8 cellular contexts compared by ENCODE assay signal in the genomic region with DNA sequence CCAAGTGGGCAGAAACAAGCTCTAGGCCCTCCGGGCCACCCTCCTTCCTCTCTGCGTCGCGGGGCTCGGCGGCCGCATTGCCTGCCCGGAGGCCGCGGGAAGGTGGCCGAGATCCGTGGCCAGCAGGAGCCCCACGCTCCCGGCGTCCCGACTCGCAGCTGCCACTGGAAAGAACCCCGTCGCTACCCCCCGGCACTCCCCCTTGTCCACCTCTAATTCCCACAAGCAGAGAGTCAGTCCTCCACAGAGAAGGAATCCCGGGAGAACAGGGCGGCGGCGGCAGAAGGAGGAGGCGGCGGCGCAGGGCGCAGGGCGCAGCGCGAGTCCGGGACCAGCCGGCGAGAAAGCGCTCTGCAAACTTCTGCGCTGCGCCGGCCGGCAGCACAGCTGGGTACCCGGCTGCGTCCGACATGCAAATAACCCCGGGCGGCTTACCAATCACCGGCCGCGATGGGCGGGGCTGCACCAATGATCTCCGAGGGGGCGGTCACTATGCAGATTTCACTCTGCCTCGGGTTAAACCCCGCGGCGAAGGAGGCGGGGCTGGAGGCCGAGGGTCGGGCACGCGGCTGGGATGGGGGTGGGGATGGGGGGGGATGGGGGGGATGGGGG. TPM values are rescaled to one million over a fixed set of nuclear protein-coding genes. Genes with fewer than 3 reads are reported as not detected.
DNase-seq lines count a peak whose midpoint lies in the region; ATAC-seq and TF ChIP-seq lines count a peak whose summit lies in the region.

Gene ABTB2, minus strand, starts transcription at position 365 of the 612 bp plus-strand sequence.

- H3K4me2 ChIP-seq in PC-3 (ENCODE audit: low read length): peak within 1 kb of the TSS; percentile 96

- WGBS in esophagus squamous epithelium, 2 donors: 0% methylated on average over 4 to 7 of the region's 59 CpGs

- DNase-seq in DMS79 (lab: John Stamatoyannopoulos, UW): peak; percentile 93
- DNase-seq in Jurkat, Clone E6-1 (ENCODE audit: low read depth, low spot score): peak; percentile 96
- peak; percentile 97 for DNase-seq in PC-3
- DNase-seq in activated T-cell treated with anti-CD3 and anti-CD28 coated beads, Interleukin-2, amount 50 U/mL, for 24 hours: peak; percentile 97
- DNase-seq in esophagus squamous epithelium (lab: John Stamatoyannopoulos, UW): peak; percentile 83
- peak; percentile 96 for DNase-seq in naive B cell
- peak; percentile 93 to 98 for DNase-seq in stimulated activated effector memory CD8-positive, alpha-beta T cell treated with anti-CD3 and anti-CD28 coated beads, Interleukin-12 subunit alpha, Interleukin-12 subunit beta, amount 100 ng/mL, for 72 hours (ENCODE audit: low spot score in 2 of 2)

- no peaks in the 10 kb centered on the region for H3F3A ChIP-seq in PC-3 (ENCODE audit: low read length, unreplicated experiment)

- H3K27ac Mint-ChIP-seq in activated T-cell treated with anti-CD3 and anti-CD28 coated beads, Interleukin-2, amount 50 U/mL, for 24 hours: peak within 1 kb of the TSS; percentile 39
- H3K27ac Mint-ChIP-seq in naive B cell: peak within 1 kb of the TSS; percentile 39 to 97 (median 90)
- H3K27ac Mint-ChIP-seq in stimulated activated effector memory CD8-positive, alpha-beta T cell treated with anti-CD3 and anti-CD28 coated beads, Interleukin-12 subunit alpha, Interleukin-12 subunit beta, amount 100 ng/mL, for 72 hours: no peak within 1 kb of the TSS

- peaks cover 49% of the 10 kb centered on the region for H3K27me3 Mint-ChIP-seq in activated T-cell treated with anti-CD3 and anti-CD28 coated beads, Interleukin-2, amount 50 U/mL, for 24 hours
- peaks cover 53 to 70% (median 66%) of the 10 kb centered on the region in 3 donors for H3K27me3 Mint-ChIP-seq in naive B cell

- CTCF ChIA-PET in PC-3 (lab: Charles Lee): interaction anchor here (0.6 to 1.9 kb wide), 5 partner anchors 12 to 183 kb away, joined by 3 to 29 read pairs (median 5); no protein-coding TSS in a partner anchor

- H3K36me3 Mint-ChIP-seq in activated T-cell treated with anti-CD3 and anti-CD28 coated beads, Interleukin-2, amount 50 U/mL, for 24 hours (ENCODE audit: low read depth): no peaks in the 10 kb centered on the region
- peaks cover 0 to 4% of the 10 kb centered on the region in 2 donors for H3K36me3 Mint-ChIP-seq in naive B cell
- H3K36me3 Mint-ChIP-seq in stimulated activated effector memory CD8-positive, alpha-beta T cell treated with anti-CD3 and anti-CD28 coated beads, Interleukin-12 subunit alpha, Interleukin-12 subunit beta, amount 100 ng/mL, for 72 hours: peaks cover 4% of the 10 kb centered on the region

- no peaks in the 10 kb centered on the region for H3K9me3 Mint-ChIP-seq in activated T-cell treated with anti-CD3 and anti-CD28 coated beads, Interleukin-2, amount 50 U/mL, for 24 hours
- H3K9me3 Mint-ChIP-seq in naive B cell: no peaks in the 10 kb centered on the region
- no peaks in the 10 kb centered on the region for H3K9me3 Mint-ChIP-seq in stimulated activated effector memory CD8-positive, alpha-beta T cell treated with anti-CD3 and anti-CD28 coated beads, Interleukin-12 subunit alpha, Interleukin-12 subunit beta, amount 100 ng/mL, for 72 hours

- H3K9me2 ChIP-seq in PC-3 (replicated peaks; ENCODE audit: low read length): no peaks in the 10 kb centered on the region

- peak within 1 kb of the TSS; percentile 41 for H3K27ac ChIP-seq in PC-3 (ENCODE audit: low read length)
- peak within 1 kb of the TSS; percentile 51 to 85 (median 80) for H3K27ac ChIP-seq in esophagus squamous epithelium

- peak within 1 kb of the TSS; percentile 75 for H3K4me3 Mint-ChIP-seq in activated T-cell treated with anti-CD3 and anti-CD28 coated beads, Interleukin-2, amount 50 U/mL, for 24 hours
- H3K4me3 Mint-ChIP-seq in naive B cell: peak within 1 kb of the TSS; percentile 87 to 96 (median 90)
- peak within 1 kb of the TSS; percentile 75 for H3K4me3 Mint-ChIP-seq in stimulated activated effector memory CD8-positive, alpha-beta T cell treated with anti-CD3 and anti-CD28 coated beads, Interleukin-12 subunit alpha, Interleukin-12 subunit beta, amount 100 ng/mL, for 72 hours

- H3K9me3 ChIP-seq in PC-3 (ENCODE audit: low read length): no peaks in the 10 kb centered on the region
- no peaks in the 10 kb centered on the region for H3K9me3 ChIP-seq in esophagus squamous epithelium

- peaks cover 40% of the 10 kb centered on the region for H3K79me2 ChIP-seq in PC-3 (ENCODE audit: low read length)

- H3K4me3 ChIP-seq in Jurkat, Clone E6-1 (ENCODE audit: low read length): peak within 1 kb of the TSS; percentile 66
- H3K4me3 ChIP-seq in PC-3 (ENCODE audit: low read length): peak within 1 kb of the TSS; percentile 86
- H3K4me3 ChIP-seq in esophagus squamous epithelium: peak within 1 kb of the TSS; percentile 40 to 67 (median 56)

- H2AFZ ChIP-seq in PC-3 (ENCODE audit: low read length): peak within 1 kb of the TSS; percentile 83

- no peak for TF ChIP-seq CTCF in PC-3 (conservative IDR thresholded peaks at IDR 0.05; ENCODE audit: low read depth, low read length)
- TF ChIP-seq CTCF in esophagus squamous epithelium (IDR thresholded peaks at IDR 0.05): peak in 1 of 6 experiments; percentile 8

- no TSS peak for BruUV-seq in PC-3 (replicated peaks; lab: Mats Ljungman, UMichigan)

- H3K36me3 ChIP-seq in PC-3 (ENCODE audit: low read depth, low read length): no peaks in the 10 kb centered on the region
- H3K36me3 ChIP-seq in esophagus squamous epithelium: no peaks in the 10 kb centered on the region

- peak within 1 kb of the TSS; percentile 54 for H3K9ac ChIP-seq in PC-3 (ENCODE audit: low read length)

- H3K4me1 ChIP-seq in PC-3 (ENCODE audit: insufficient read depth, low read length): peaks cover 24% of the 10 kb centered on the region
- H3K4me1 ChIP-seq in esophagus squamous epithelium: peaks cover 22 to 43% (median 29%) of the 10 kb centered on the region in 3 donors

- ATAC-seq in GM21723 (IDR thresholded peaks at IDR 0.05; ENCODE audit: unreplicated experiment): peak; percentile 81
- ATAC-seq in PC-3: peak; percentile 76
- ATAC-seq in naive B cell (ENCODE audit: low read depth in 2 of 2): peak; percentile 87 to 88
- peak; percentile 94 for ATAC-seq in stimulated activated effector memory CD8-positive, alpha-beta T cell treated with anti-CD3 and anti-CD28 coated beads, Interleukin-12 subunit alpha, Interleukin-12 subunit beta, amount 100 ng/mL, for 72 hours

- TF ChIP-seq POLR2A in esophagus squamous epithelium (IDR thresholded peaks at IDR 0.05): peak in 3 of 4 donors; percentile 67 to 94 (median 79)

- intact Hi-C loops in PC-3 (cut with micrococcal nuclease) (loop anchor here (1.0 to 2.0 kb wide), 5 partner anchors 26 to 361 kb away; partner anchors contain the start of gene NAT10), esophagus squamous epithelium (cut with DNase I) (loop anchor here (2.0 to 5.0 kb wide), 2 partner anchors 183 to 360 kb away; no protein-coding TSS in a partner anchor)

- no peaks in the 10 kb centered on the region for H3K27me3 ChIP-seq in PC-3 (ENCODE audit: low read length)
- peaks cover 0 to 71% (median 2%) of the 10 kb centered on the region in 4 donors for H3K27me3 ChIP-seq in esophagus squamous epithelium

- POLR2A ChIA-PET in PC-3 (lab: Charles Lee; ENCODE audit: unreplicated experiment): interaction anchor here (0.6 to 1.5 kb wide), 3 partner anchors 115 to 183 kb away, joined by 5 to 13 read pairs (median 5); no protein-coding TSS in a partner anchor

- peaks cover 22% of the 10 kb centered on the region; the same call in 1 of the 2 replicates for H4K20me1 ChIP-seq in PC-3 (ENCODE audit: low read length)

- peaks cover 31% of the 10 kb centered on the region for H3K4me1 Mint-ChIP-seq in activated T-cell treated with anti-CD3 and anti-CD28 coated beads, Interleukin-2, amount 50 U/mL, for 24 hours (ENCODE audit: low read depth)
- H3K4me1 Mint-ChIP-seq in naive B cell: peaks cover 25 to 37% (median 32%) of the 10 kb centered on the region in 3 donors
- peaks cover 42% of the 10 kb centered on the region for H3K4me1 Mint-ChIP-seq in stimulated activated effector memory CD8-positive, alpha-beta T cell treated with anti-CD3 and anti-CD28 coated beads, Interleukin-12 subunit alpha, Interleukin-12 subunit beta, amount 100 ng/mL, for 72 hours

RNA-seq across cellular contexts. Expression of gene ABTB2, which starts in this region (rescaled TPM):
- polyA plus RNA-seq in Jurkat, Clone E6-1 (2012; ENCODE audit: insufficient read depth, insufficient read length): 0.36 TPM
- 5.2 and 10.0 TPM in 2 replicates for total RNA-seq in PC-3 (2014; rRNA removed)
- 1 to 10 TPM in 3 of 4 donors, under 1 TPM in 1; 0.79 to 4.1 (median 3.7) TPM for total RNA-seq in esophagus squamous epithelium
- under 1 TPM in 3 of 6 donors, not detected in 3; 0.05 to 0.34 (median 0.27) TPM for polyA plus RNA-seq in naive B cell (ENCODE audit: low read depth in 6 of 6)

Comparison
In these comparisons a context has a peak if more than half of its experiments do, and no peak if none do; other contexts are left out.
1. Peak in every context shown above with its lines: DNase-seq, ATAC-seq, H3K4me3 ChIP-seq and H3K27ac ChIP-seq.
2. Peak in DNase-seq and ATAC-seq in naive B cell; RNA of the gene not detected or under 1 TPM.